Comparison of ENCODE assay signal across 4 cellular contexts in genomic region chr2:114373591-114373990, GRCh38.
"Had no signal": no experiment of that assay in that cellular context is flagged by ENCODE, and none has a peak within 500 bp of the region (broad histone marks: within the 10 kb centered on the region; RNA-seq: fewer than 3 reads in every experiment).

No MANE protein-coding gene starts in this region.

- H3K27me3 Mint-ChIP-seq: IgD-negative memory B cell had no signal

- DNase-seq: IMR-90 had no signal

- H3K27ac Mint-ChIP-seq: IgD-negative memory B cell had no signal

- H3K4me3 Mint-ChIP-seq: IgD-negative memory B cell had no signal

- H3K4me1 Mint-ChIP-seq: IgD-negative memory B cell had no signal

- ATAC-seq: HepG2, K562 had no signal

- H3K36me3 Mint-ChIP-seq: IgD-negative memory B cell had no signal
